8 cellular contexts compared by ENCODE assay signal in the genomic region with DNA sequence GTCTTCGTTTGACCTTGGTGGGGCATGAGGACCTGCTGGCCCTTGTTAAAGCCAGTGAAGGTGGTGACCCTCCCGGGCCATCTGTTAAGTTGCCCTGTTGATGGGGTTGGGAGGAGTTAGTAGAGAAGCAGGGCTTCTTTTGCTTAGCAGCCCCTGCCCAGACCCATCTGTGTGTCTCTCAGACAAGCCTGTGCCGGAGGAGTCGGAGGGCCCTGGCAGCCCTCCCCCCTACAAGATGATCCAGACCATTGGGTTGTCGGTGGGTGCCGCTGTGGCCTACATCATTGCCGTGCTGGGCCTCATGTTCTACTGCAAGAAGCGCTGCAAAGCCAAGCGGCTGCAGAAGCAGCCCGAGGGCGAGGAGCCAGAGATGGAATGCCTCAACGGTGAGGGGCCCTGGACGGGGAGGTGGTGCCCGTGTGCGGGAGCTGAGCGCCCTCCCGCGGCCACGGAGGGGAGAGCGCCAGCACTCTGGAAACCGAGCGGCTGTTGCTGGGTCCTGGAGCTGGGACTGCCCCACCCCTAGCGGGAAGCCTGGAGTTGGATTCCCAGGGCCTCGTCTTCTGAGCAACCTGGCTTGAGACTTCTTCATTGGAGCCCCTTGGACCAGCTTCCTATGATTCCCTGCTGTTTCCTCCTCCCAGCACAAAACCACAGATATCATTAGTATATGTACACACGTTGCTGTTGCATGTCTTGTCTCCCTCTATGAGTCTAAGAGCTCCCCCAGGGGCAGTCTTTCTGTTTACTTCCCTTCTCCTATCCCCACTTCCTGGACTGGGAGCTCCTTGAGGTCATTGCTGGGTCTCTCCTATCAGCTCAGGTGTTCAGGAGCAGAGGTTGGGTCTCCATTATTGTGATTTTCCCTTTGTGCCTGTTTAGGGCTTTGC. TPM values are rescaled to one million over a fixed set of nuclear protein-coding genes. Genes with fewer than 3 reads are reported as not detected.
DNase-seq lines count a peak whose midpoint lies in the region; ATAC-seq and TF ChIP-seq lines count a peak whose summit lies in the region.

No MANE protein-coding gene starts in this region.

- H3K4me3 ChIP-seq in GM06990 (replicated peaks; ENCODE audit: low read depth, low read length) (no peak overlapping the region), right lobe of liver (no peak overlapping the region)

- TF ChIP-seq POLR2A in right lobe of liver (IDR thresholded peaks at IDR 0.05): no peak

- 0% methylated on average over 11 of the region's 25 CpGs for WGBS in right lobe of liver (ENCODE audit: insufficient coverage, low coverage, low lambda C conversion rate, missing lambda C conversion rate)

- H3K9me3 ChIP-seq in right lobe of liver: no peaks in the 10 kb centered on the region

- no peak overlapping the region for H3K27ac ChIP-seq in right lobe of liver

- DNase-seq in GM06990 (ENCODE audit: extremely low read depth, insufficient read length): peak; percentile 79
- peak; percentile 60 to 93 for DNase-seq in NCI-H526 (lab: John Stamatoyannopoulos, UW)
- peak; percentile 57 to 63 for DNase-seq in activated CD4-positive, alpha-beta T cell treated with anti-CD3 and anti-CD28 coated beads, Interleukin-2, amount 50 U/mL, for 4 hours
- peak; percentile 89 for DNase-seq in dedifferentiated amniotic fluid mesenchymal stem cell (ENCODE audit: extremely low spot score)
- DNase-seq in right lobe of liver: peak; percentile 70 to 78 (median 77)
- peak; percentile 56 to 74 for DNase-seq in stimulated activated CD4-positive, alpha-beta T cell treated with anti-CD3 and anti-CD28 coated beads, Interleukin-4, amount 100 ng/mL, for 4 hours
- DNase-seq in GF-D8 (lab: John Stamatoyannopoulos, UW): no peak

- peaks cover 0 to 6% (median 0%) of the 10 kb centered on the region in 4 donors for H3K4me1 ChIP-seq in right lobe of liver

- H3K36me3 ChIP-seq in GM06990 (ENCODE audit: control insufficient read depth, insufficient read depth, low read length): no peaks in the 10 kb centered on the region
- H3K36me3 ChIP-seq in right lobe of liver: no peaks in the 10 kb centered on the region

- ATAC-seq in HG03159 (IDR thresholded peaks at IDR 0.05; ENCODE audit: unreplicated experiment): peak; percentile 58
- ATAC-seq in right lobe of liver: peak; percentile 95 to 99 (median 98)

- intact Hi-C loops in right lobe of liver (cut with DNase I): loop anchor here in 1 of 2 donors (10.0 kb wide), 1 partner anchor 239 kb away; no protein-coding TSS in a partner anchor

- H3K27me3 ChIP-seq in GM06990 (replicated peaks; ENCODE audit: control insufficient read depth, insufficient read depth, low read length) (no peaks in the 10 kb centered on the region), right lobe of liver (no peaks in the 10 kb centered on the region)

- TF ChIP-seq CTCF in GM06990 (IDR thresholded peaks at IDR 0.05; ENCODE audit: insufficient read depth, low read length, poor library complexity, severe bottlenecking) (peak; percentile 98), right lobe of liver (IDR thresholded peaks at IDR 0.05) (peak; percentile 81 to 96 (median 90))

RNA-seq across cellular contexts. Expression of gene SRF, which starts 27.6 kb away (rescaled TPM):
- 10 to 100 TPM in 4 of 6 experiments, 1 to 10 TPM in 2; 4.9 to 17.0 (median 11.3) TPM for total RNA-seq in right lobe of liver

RNA-seq across cellular contexts. Expression of gene CUL9, which starts 38.5 kb away (rescaled TPM):
- total RNA-seq in right lobe of liver: 10 to 100 TPM; 14.4 to 17.7 (median 15.2) TPM
